28 cellular contexts compared by ENCODE assay signal in genomic region chr1:228241259-228241658, GRCh38.
"Had no signal": no experiment of that assay in that cellular context is flagged by ENCODE, and none has a peak within 500 bp of the region (broad histone marks: within the 10 kb centered on the region; RNA-seq: fewer than 3 reads in every experiment).

No MANE protein-coding gene starts in this region.

- H3K4me3 ChIP-seq: coronary artery, heart right ventricle, left lung, mucosa of descending colon, pancreas, right lobe of liver, smooth muscle cell, suprapubic skin, transverse colon, vagina had no signal

- H3K27me3 ChIP-seq: foreskin keratinocyte, heart right ventricle, left lung, neutrophil, pancreas, right lobe of liver, suprapubic skin, transverse colon, vagina had no signal

- H3K27ac ChIP-seq: coronary artery, epithelial cell of prostate, foreskin keratinocyte, heart right ventricle, left lung, neutrophil, pancreas, right lobe of liver, suprapubic skin, transverse colon, vagina had no signal

- H3K4me1 ChIP-seq: foreskin keratinocyte, left lung, pancreas, right lobe of liver, suprapubic skin, transverse colon, vagina had no signal

- ATAC-seq: esophagus mucosa; foreskin keratinocyte; left cardiac atrium; left lung; mucosa of descending colon; pancreas; right lobe of liver; stimulated activated naive CD8-positive, alpha-beta T cell treated with anti-CD3 and anti-CD28 coated beads, Interleukin-15, amount 100 ng/mL, for 72 hours had no signal

- H3K27ac Mint-ChIP-seq: mesothelial cell of epicardium; natural killer cell treated with Interleukin-12 subunit alpha and Interleukin-12 subunit beta and Interleukin-15 and Interleukin-18, amount 100 ng/mL, for 72 hours; stimulated activated naive CD8-positive, alpha-beta T cell treated with anti-CD3 and anti-CD28 coated beads, Interleukin-15, amount 100 ng/mL, for 72 hours had no signal

- H3K36me3 ChIP-seq: neutrophil, right lobe of liver, transverse colon had no signal

- H3K27me3 Mint-ChIP-seq: stimulated activated naive CD8-positive, alpha-beta T cell treated with anti-CD3 and anti-CD28 coated beads, Interleukin-15, amount 100 ng/mL, for 72 hours had no signal

- DNase-seq: dermis blood vessel endothelial cell; foreskin keratinocyte; glutamatergic neuron; heart right ventricle; hippocampal formation; left cardiac atrium; left lung; mesenchymal stem cell; mucosa of descending colon; pancreas; right lobe of liver; stimulated activated CD4-positive, alpha-beta T cell treated with anti-CD3 and anti-CD28 coated beads, Interleukin-12 subunit alpha, Interleukin-12 subunit beta, amount 100 ng/mL, for 4 hours; stimulated activated CD4-positive, alpha-beta T cell treated with anti-CD3 and anti-CD28 coated beads, Interleukin-1b, Interleukin-23, amount 100 ng/mL, for 48 hours; stimulated activated CD4-positive, alpha-beta T cell treated with anti-CD3 and anti-CD28 coated beads, Interleukin-4, amount 100 ng/mL, for 1 hour; stimulated activated CD8-positive, alpha-beta memory T cell treated with anti-CD3 and anti-CD28 coated beads, Interleukin-4, amount 100 ng/mL, for 48 hours; stimulated activated naive CD4-positive, alpha-beta T cell; stimulated activated naive CD8-positive, alpha-beta T cell treated with anti-CD3 and anti-CD28 coated beads, Interleukin-15, amount 100 ng/mL, for 72 hours; transverse colon had no signal

- H3K4me1 Mint-ChIP-seq: mesothelial cell of epicardium, neural crest cell had no signal

- H3K9me3 ChIP-seq: neutrophil, right lobe of liver had no signal

- H3K4me3 Mint-ChIP-seq: mesothelial cell of epicardium; natural killer cell treated with Interleukin-12 subunit alpha and Interleukin-12 subunit beta and Interleukin-15 and Interleukin-18, amount 100 ng/mL, for 72 hours; neural crest cell; stimulated activated naive CD8-positive, alpha-beta T cell treated with anti-CD3 and anti-CD28 coated beads, Interleukin-15, amount 100 ng/mL, for 72 hours had no signal
